Comparison of ENCODE assay signal across 1 cellular context in genomic region chr3:45064512-45065372, GRCh38.
TF ChIP-seq lines count a peak whose summit lies in the region.

No MANE protein-coding gene starts in this region.

TF ChIP-seq in K562, 482 proteins besides CTCF, POLR2A, EP300 and RAD21 (continued from another document and continues in another):
- TF ChIP-seq NRF1 (conservative IDR thresholded peaks at IDR 0.05 in 1 of 2, IDR thresholded peaks at IDR 0.05 in 1 of 2) (peak; percentile 43 to 46; a peak in 3 of 4 replicates), ELK1 (CRISPR knock-in tag; IDR thresholded peaks at IDR 0.05) (no peak), ZNF175 (CRISPR knock-in tag; IDR thresholded peaks at IDR 0.05; ENCODE audit: low read depth) (peak; percentile 100), ZNF764 (CRISPR knock-in tag; IDR thresholded peaks at IDR 0.05; ENCODE audit: low read depth) (peak; percentile 97), BRF1 (IDR thresholded peaks at IDR 0.05; ENCODE audit: borderline replicate concordance, extremely low read depth, insufficient read length) (no peak), SLC30A9 (CRISPR knock-in tag; IDR thresholded peaks at IDR 0.05) (peak; percentile 100), PTBP1 (IDR thresholded peaks at IDR 0.05; ENCODE audit: low read depth, low read length) (no peak), ZNF584 (CRISPR knock-in tag; IDR thresholded peaks at IDR 0.05; ENCODE audit: low read depth) (peak; percentile 100), AFF1 (IDR thresholded peaks at IDR 0.05; ENCODE audit: low read depth in 1 of 2, partially characterized antibody in 2 of 2) (peak; percentile 87 to 95), CREM (IDR thresholded peaks at IDR 0.05; ENCODE audit: low read depth) (peak; percentile 71; the same call in 1 of the 2 replicates), PHB (CRISPR knock-in tag; IDR thresholded peaks at IDR 0.05) (peak; percentile 100), TAF7 (tag; IDR thresholded peaks at IDR 0.05) (peak; percentile 100), PHB2 (IDR thresholded peaks at IDR 0.05; ENCODE audit: low read depth) (no peak), THAP7 (CRISPR knock-in tag; IDR thresholded peaks at IDR 0.05) (peak; percentile 98), ETV6 (IDR thresholded peaks at IDR 0.05; ENCODE audit: borderline replicate concordance in 1 of 2, low read depth in 2 of 2, low read length in 1 of 2) (peak; percentile 87 to 90), ETV6 (CRISPR knock-in tag; IDR thresholded peaks at IDR 0.05; ENCODE audit: borderline replicate concordance) (no peak), ZNF445 (CRISPR knock-in tag; IDR thresholded peaks at IDR 0.05; ENCODE audit: low read depth) (peak; percentile 100), PRDM10 (IDR thresholded peaks at IDR 0.05; ENCODE audit: partially characterized antibody) (no peak), ZNF398 (CRISPR knock-in tag; IDR thresholded peaks at IDR 0.05) (peak; percentile 100), ADNP (tag; IDR thresholded peaks at IDR 0.05) (peak; percentile 89), ATF6 (CRISPR knock-in tag; IDR thresholded peaks at IDR 0.05) (no peak), ETS1 (conservative IDR thresholded peaks at IDR 0.05; ENCODE audit: control insufficient read depth, low read depth, low read length) (no peak), TRIM24 (IDR thresholded peaks at IDR 0.05) (peak in 1 of 2 experiments; percentile 61; a peak in 2 of 4 replicates), CTCFL (IDR thresholded peaks at IDR 0.05; ENCODE audit: borderline replicate concordance, insufficient read depth, low read depth, low read length, poor library complexity, severe bottlenecking) (no peak), MBD2 (IDR thresholded peaks at IDR 0.05; ENCODE audit: borderline replicate concordance, low read depth) (peak; percentile 83; the same call in 1 of the 2 replicates), SRF (CRISPR knock-in tag; IDR thresholded peaks at IDR 0.05) (peak; percentile 91 to 99), TAF9B (IDR thresholded peaks at IDR 0.05; ENCODE audit: partially characterized antibody) (no peak), C11orf30 (IDR thresholded peaks at IDR 0.05; ENCODE audit: low read depth) (no peak), ZNF79 (CRISPR knock-in tag; IDR thresholded peaks at IDR 0.05; ENCODE audit: low read depth) (peak; percentile 100), HDAC3 (IDR thresholded peaks at IDR 0.05; ENCODE audit: borderline replicate concordance, partially characterized antibody) (no peak), PATZ1 (CRISPR knock-in tag; IDR thresholded peaks at IDR 0.05; ENCODE audit: borderline replicate concordance) (peak; percentile 100), TEAD4 (IDR thresholded peaks at IDR 0.05; ENCODE audit: low read length) (peak; percentile 69), TEAD4 (CRISPR knock-in tag; IDR thresholded peaks at IDR 0.05; ENCODE audit: borderline replicate concordance) (no peak), ZFPM2 (CRISPR knock-in tag; IDR thresholded peaks at IDR 0.05) (peak; percentile 100), TBL1XR1 (IDR thresholded peaks at IDR 0.05; ENCODE audit: low read length in 2 of 2) (peak; percentile 28 to 73; a peak in 1 of 4 replicates), SOX6 (IDR thresholded peaks at IDR 0.05) (peak; percentile 85), KDM2B (CRISPR knock-in tag; IDR thresholded peaks at IDR 0.05) (peak; percentile 100), PKNOX1 (IDR thresholded peaks at IDR 0.05) (peak; percentile 86)
